ENCODE assay signal across 16 cellular contexts in genomic region chr2:138713069-138713496, GRCh38.
"Had no signal": no experiment of that assay in that cellular context is flagged by ENCODE, and none has a peak within 500 bp of the region (broad histone marks: within the 10 kb centered on the region; RNA-seq: fewer than 3 reads in every experiment).

No MANE protein-coding gene starts in this region.

- H2AFZ ChIP-seq: parathyroid adenoma had no signal

- ATAC-seq: activated CD4-positive, alpha-beta T cell treated with anti-CD3 and anti-CD28 coated beads for 36 hours; foreskin keratinocyte; left ventricle myocardium superior; naive thymus-derived CD8-positive, alpha-beta T cell had no signal

- H3K36me3 Mint-ChIP-seq: activated naive CD4-positive, alpha-beta T cell treated with anti-CD3 and anti-CD28 coated beads, Interleukin-2, amount 50 U/mL, for 72 hours; memory B cell; naive thymus-derived CD8-positive, alpha-beta T cell; stimulated activated naive B cell treated with anti-CD40 and anti-IgM and Interleukin-4, amounts not matched to agents 10 μg/mL and 1 μg/mL and 100 μg/mL, for 72 hours had no signal

- H3K9me3 ChIP-seq: spleen had no signal

- H3K4me1 Mint-ChIP-seq: activated CD4-positive, alpha-beta T cell treated with anti-CD3 and anti-CD28 coated beads for 36 hours; memory B cell; naive thymus-derived CD8-positive, alpha-beta T cell had no signal

- H3K4me1 ChIP-seq: parathyroid adenoma, spleen had no signal

- H3K27ac Mint-ChIP-seq: activated CD4-positive, alpha-beta T cell treated with anti-CD3 and anti-CD28 coated beads for 36 hours; activated naive CD4-positive, alpha-beta T cell treated with anti-CD3 and anti-CD28 coated beads, Interleukin-2, amount 50 U/mL, for 72 hours; activated T-helper 1 cell treated with anti-CD3 and anti-CD28 coated beads, Interleukin-12 subunit alpha, Interleukin-12 subunit beta, Interleukin-2, Interleukin-4 antibody, amounts not matched to agents 30 ng/mL and 10 ng/mL and 1 ng/mL, durations not matched to agents 14 hours and 24 hours and 36 hours; memory B cell; naive thymus-derived CD8-positive, alpha-beta T cell; stimulated activated naive B cell treated with anti-CD40 and anti-IgM and Interleukin-4, amounts not matched to agents 10 μg/mL and 1 μg/mL and 100 μg/mL, for 72 hours; T-helper 1 cell treated with Interleukin-12 subunit alpha and Interleukin-12 subunit beta and Interleukin-4 antibody, amounts not matched to agents 30 μg/mL and 1 μg/mL, for 36 hours had no signal

- H3K9ac ChIP-seq: parathyroid adenoma had no signal

- H3K9me3 Mint-ChIP-seq: activated naive CD4-positive, alpha-beta T cell treated with anti-CD3 and anti-CD28 coated beads, Interleukin-2, amount 50 U/mL, for 72 hours; activated T-helper 1 cell treated with anti-CD3 and anti-CD28 coated beads, Interleukin-12 subunit alpha, Interleukin-12 subunit beta, Interleukin-2, Interleukin-4 antibody, amounts not matched to agents 30 ng/mL and 10 ng/mL and 1 ng/mL, durations not matched to agents 14 hours and 24 hours and 36 hours; memory B cell; stimulated activated naive B cell treated with anti-CD40 and anti-IgM and Interleukin-4, amounts not matched to agents 10 μg/mL and 1 μg/mL and 100 μg/mL, for 72 hours; T-helper 1 cell treated with Interleukin-12 subunit alpha and Interleukin-12 subunit beta and Interleukin-4 antibody, amounts not matched to agents 30 μg/mL and 1 μg/mL, for 36 hours had no signal

- H3K27me3 ChIP-seq: foreskin keratinocyte, spleen had no signal

- H3K4me3 ChIP-seq: spleen had no signal

- H3K79me2 ChIP-seq: parathyroid adenoma had no signal

- H3K36me3 ChIP-seq: spleen had no signal

- H3K27ac ChIP-seq: foreskin keratinocyte, parathyroid adenoma, spleen had no signal

- H3K4me3 Mint-ChIP-seq: activated CD4-positive, alpha-beta T cell treated with anti-CD3 and anti-CD28 coated beads for 36 hours; activated T-helper 1 cell treated with anti-CD3 and anti-CD28 coated beads, Interleukin-12 subunit alpha, Interleukin-12 subunit beta, Interleukin-2, Interleukin-4 antibody, amounts not matched to agents 30 ng/mL and 10 ng/mL and 1 ng/mL, durations not matched to agents 14 hours and 24 hours and 36 hours; memory B cell; naive thymus-derived CD8-positive, alpha-beta T cell; stimulated activated naive B cell treated with anti-CD40 and anti-IgM and Interleukin-4, amounts not matched to agents 10 μg/mL and 1 μg/mL and 100 μg/mL, for 72 hours; T-helper 1 cell treated with Interleukin-12 subunit alpha and Interleukin-12 subunit beta and Interleukin-4 antibody, amounts not matched to agents 30 μg/mL and 1 μg/mL, for 36 hours had no signal

- DNase-seq: activated CD4-positive, alpha-beta T cell treated with anti-CD3 and anti-CD28 coated beads for 36 hours; activated CD4-positive, alpha-beta T cell treated with anti-CD3 and anti-CD28 coated beads, Interleukin-2, amount 50 U/mL, for 48 hours; activated gamma-delta T cell treated with Interleukin-2 at 50 U/mL for 16 hours; cerebellar nuclear complex; cortex of kidney; effector CD8-positive, alpha-beta T cell; foreskin keratinocyte; left ventricle myocardium superior; naive thymus-derived CD8-positive, alpha-beta T cell; spleen; stimulated activated naive B cell treated with anti-CD40 and anti-IgM and Interleukin-4, amounts not matched to agents 10 μg/mL and 1 μg/mL and 100 μg/mL, for 72 hours had no signal
